Comparison of ENCODE assay signal across 11 cellular contexts in genomic region chr22:35663371-35663770, GRCh38. TPM values are rescaled to one million over a fixed set of nuclear protein-coding genes. Genes with fewer than 3 reads are reported as not detected.
DNase-seq lines count a peak whose midpoint lies in the region; ATAC-seq and TF ChIP-seq lines count a peak whose summit lies in the region.
"Had no signal": no experiment of that assay in that cellular context is flagged by ENCODE, and none has a peak within 500 bp of the region (broad histone marks: within the 10 kb centered on the region; RNA-seq: fewer than 3 reads in every experiment).

No MANE protein-coding gene starts in this region.

- BruUV-seq in IMR-90 (replicated peaks; lab: Mats Ljungman, UMichigan), result no TSS peak

- POLR2A ChIA-PET in IMR-90 (lab: Charles Lee; ENCODE audit: unreplicated experiment), result no interaction called here

- H3K36me3 ChIP-seq in IMR-90 (ENCODE audit: control insufficient read depth, insufficient read depth, low read length) (peaks cover 17% of the 10 kb centered on the region), osteoblast (ENCODE audit: insufficient read depth, low read length) (peaks cover 9% of the 10 kb centered on the region)

- H3K9me3 ChIP-seq in IMR-90 (ENCODE audit: control insufficient read depth, insufficient read depth, low read length), result peaks cover 14% of the 10 kb centered on the region
- peaks cover 3% of the 10 kb centered on the region for H3K9me3 ChIP-seq in osteoblast (ENCODE audit: low read depth, low read length)

- no peak overlapping the region for H4K5ac ChIP-seq in IMR-90 (ENCODE audit: low read depth, low read length)

- H2BK120ac ChIP-seq in IMR-90 (ENCODE audit: low read depth, low read length), result no peak overlapping the region

- no peak overlapping the region for H2BK15ac ChIP-seq in IMR-90 (ENCODE audit: low read depth, low read length)

- no peaks in the 10 kb centered on the region for H3K27me3 ChIP-seq in IMR-90 (ENCODE audit: control insufficient read depth, insufficient read depth, low read length)
- no peaks in the 10 kb centered on the region for H3K27me3 ChIP-seq in osteoblast (ENCODE audit: insufficient read depth, low read length)
- H3K27me3 ChIP-seq in dorsolateral prefrontal cortex, result no peaks in the 10 kb centered on the region

- H3K23ac ChIP-seq in IMR-90 (ENCODE audit: low read depth, low read length), result no peak overlapping the region

- H4K91ac ChIP-seq in IMR-90 (ENCODE audit: insufficient read depth, low read depth, low read length), result no peak overlapping the region

- peaks cover 5% of the 10 kb centered on the region for H3K9me1 ChIP-seq in IMR-90 (ENCODE audit: insufficient read depth, low read length)

- TF ChIP-seq CTCF in CD14-positive monocyte (IDR thresholded peaks at IDR 0.05), result no peak
- no peak for TF ChIP-seq CTCF in IMR-90 (conservative IDR thresholded peaks at IDR 0.05; ENCODE audit: low read depth, low read length)
- TF ChIP-seq CTCF in coronary artery (IDR thresholded peaks at IDR 0.05), result no peak
- no peak for TF ChIP-seq CTCF in osteoblast (IDR thresholded peaks at IDR 0.05; ENCODE audit: extremely low read depth, low read depth, low read length)
- TF ChIP-seq CTCF in dorsolateral prefrontal cortex (IDR thresholded peaks at IDR 0.05 in 54 of 56, conservative IDR thresholded peaks at IDR 0.05 in 2 of 56; ENCODE audit: low read depth in 1 of 56, partially characterized antibody in 56 of 56), result no peak

- H3K4me1 ChIP-seq in IMR-90 (ENCODE audit: control insufficient read depth, insufficient read depth, low read length) (peaks cover 5% of the 10 kb centered on the region), osteoblast (ENCODE audit: insufficient read depth, low read length) (peaks cover 15% of the 10 kb centered on the region)

- TF ChIP-seq RAD21 in IMR-90 (IDR thresholded peaks at IDR 0.05; ENCODE audit: low read length), result no peak

- no peaks in the 10 kb centered on the region for H3K27me3 Mint-ChIP-seq in CD14-positive monocyte (ENCODE audit: low read depth in 3 of 3)

- H3K79me2 ChIP-seq in osteoblast (ENCODE audit: insufficient read depth, low read length), result no peaks in the 10 kb centered on the region

- H3K4me1 Mint-ChIP-seq in CD14-positive monocyte, result peaks cover 46% of the 10 kb centered on the region

- H2BK5ac ChIP-seq in IMR-90 (ENCODE audit: low read depth, low read length, poor library complexity, severe bottlenecking), result no peak overlapping the region

- peak overlapping the region; percentile 78 to 95 (median 88) for H3K27ac Mint-ChIP-seq in CD14-positive monocyte
- H3K27ac Mint-ChIP-seq: mesothelial cell of epicardium had no signal

- no peak overlapping the region for H3K4ac ChIP-seq in IMR-90 (ENCODE audit: low read depth, low read length)

- H3K14ac ChIP-seq in IMR-90 (replicated peaks; ENCODE audit: low read depth, low read length), result no peak overlapping the region

- no peak overlapping the region for H3K27ac ChIP-seq in IMR-90 (ENCODE audit: insufficient read depth, low read length)
- H3K27ac ChIP-seq in coronary artery, result peak overlapping the region; percentile 4 to 61
- H3K27ac ChIP-seq in osteoblast (ENCODE audit: low read depth, low read length), result peak overlapping the region; percentile 45
- H3K27ac ChIP-seq in dorsolateral prefrontal cortex, result peak overlapping the region in 12 of 59 donors; percentile 1 to 53 (median 19)

- H3K4me3 Mint-ChIP-seq in CD14-positive monocyte, result peak overlapping the region; percentile 69 to 78
- H3K4me3 Mint-ChIP-seq: mesothelial cell of epicardium had no signal

- dilution Hi-C loops in IMR-90 (cut with HindIII; ENCODE audit: low sequenced_read_pairs, unreplicated experiment), result no loop called here

- CTCF ChIA-PET in IMR-90 (lab: Yijun Ruan, JAX), result no interaction called here

- peaks cover 0 to 18% of the 10 kb centered on the region in 2 experiments; a peak in 3 of 4 replicates for H3K79me1 ChIP-seq in IMR-90 (ENCODE audit: low read depth in 1 of 2, low read length in 2 of 2)

- H3K4me2 ChIP-seq in IMR-90 (ENCODE audit: low read depth, low read length), result peak overlapping the region; percentile 71
- H3K4me2 ChIP-seq in osteoblast (ENCODE audit: insufficient read depth, low read length), result peak overlapping the region; percentile 64

- TF ChIP-seq POLR2A in IMR-90 (IDR thresholded peaks at IDR 0.05; ENCODE audit: low read depth, low read length), result no peak

- H4K20me1 ChIP-seq in IMR-90 (ENCODE audit: insufficient read depth, low read length) (no peaks in the 10 kb centered on the region), osteoblast (ENCODE audit: insufficient read depth, low read length) (no peaks in the 10 kb centered on the region)

- DNase-seq in CD14-positive monocyte (ENCODE audit: low spot score) (no peak), IMR-90 (no peak), coronary artery (ENCODE audit: low spot score) (no peak), osteoblast (ENCODE audit: insufficient read length, low spot score, missing footprints) (no peak), dorsolateral prefrontal cortex (no peak), medulla oblongata (ENCODE audit: extremely low spot score) (no peak), NCI-H146 (lab: John Stamatoyannopoulos, UW) (no peak)
- no peak for DNase-seq in stimulated activated CD8-positive, alpha-beta memory T cell treated with anti-CD3 and anti-CD28 coated beads, Interleukin-4, amount 100 ng/mL, for 48 hours
- DNase-seq: activated naive CD4-positive, alpha-beta T cell treated with Interleukin-2 at 50 U/mL for 16 hours; erythroblast had no signal

- H3K9ac ChIP-seq in IMR-90 (ENCODE audit: low read depth, low read length), result no peak overlapping the region

- peaks cover 47 to 55% of the 10 kb centered on the region in 2 donors for H3K36me3 Mint-ChIP-seq in CD14-positive monocyte

- no peak overlapping the region for H2AK9ac ChIP-seq in IMR-90 (replicated peaks; ENCODE audit: low read depth, low read length, poor library complexity)

- peaks cover 6 to 17% (median 10%) of the 10 kb centered on the region in 7 donors for H3K9me3 Mint-ChIP-seq in CD14-positive monocyte

- no peak overlapping the region for H4K8ac ChIP-seq in IMR-90 (ENCODE audit: low read depth in 2 of 2, low read length in 2 of 2)

- H2AK5ac ChIP-seq in IMR-90 (ENCODE audit: low read depth, low read length), result no peak overlapping the region

- WGBS in IMR-90 (ENCODE audit: extremely low coverage in 2 of 2, insufficient read length in 1 of 2), 2 experiments, result no CpG with 5 or more reads among the region's 3 CpGs

- ATAC-seq in IMR-90 (ENCODE audit: low read depth), result no peak

- H3K4me3 ChIP-seq in IMR-90 (ENCODE audit: insufficient read depth, low read depth, low read length) (no peak overlapping the region), coronary artery (peak overlapping the region; percentile 40), osteoblast (ENCODE audit: insufficient read depth, low read length) (peak overlapping the region; percentile 39), dorsolateral prefrontal cortex (peak overlapping the region in 12 of 59 donors; percentile 1 to 27 (median 16))

- in situ Hi-C loops in IMR-90 (cut with MboI; ENCODE audit: low sequenced_read_pairs), result no loop called here

- no peak overlapping the region for H3K56ac ChIP-seq in IMR-90 (ENCODE audit: extremely low read depth, insufficient read depth, low read length)

- H2AFZ ChIP-seq in IMR-90 (replicated peaks; ENCODE audit: low read length, poor library complexity) (no peak overlapping the region), osteoblast (ENCODE audit: low read length) (peak overlapping the region; percentile 2)

- no peak overlapping the region for H2BK20ac ChIP-seq in IMR-90 (ENCODE audit: low read depth, low read length)

- intact Hi-C loops in CD14-positive monocyte (cut with micrococcal nuclease) (no loop called here), IMR-90 (cut with micrococcal nuclease) (no loop called here), dorsolateral prefrontal cortex (cut with DNase I) (no loop called here)

- H3K18ac ChIP-seq in IMR-90 (ENCODE audit: low read depth, low read length), result peak overlapping the region; percentile 33; the same call in 1 of the 2 replicates

TF ChIP-seq in IMR-90, 13 proteins besides CTCF, POLR2A, EP300 and RAD21:
- TF ChIP-seq CEBPB (IDR thresholded peaks at IDR 0.05; ENCODE audit: low read depth, low read length) (peak; percentile 53; the same call in 1 of the 2 replicates), SMC3 (IDR thresholded peaks at IDR 0.05; ENCODE audit: low read depth, low read length) (no peak), MAFK (IDR thresholded peaks at IDR 0.05; ENCODE audit: low read depth, low read length) (no peak)

RNA-seq across cellular contexts. Expression of gene APOL6, which starts 15.1 kb away (rescaled TPM):
- polyA plus RNA-seq in CD14-positive monocyte (10 to 100 TPM in 1 of 2 donors, 1 to 10 TPM in 1; 7.6 to 13.6 TPM), IMR-90 (2012; rRNA removed) (0.86 and 1.2 TPM in 2 replicates)
- total RNA-seq in IMR-90 (2012; rRNA removed) (7.2 TPM in 2 replicates), osteoblast (40.7 and 51.8 TPM in 2 replicates), dorsolateral prefrontal cortex (10 to 100 TPM in 14 of 120 experiments, 1 to 10 TPM in 106; 2.4 to 20.4 (median 4.9) TPM)
- polyA plus RNA-seq in IMR-90 (2012; cell fraction: cytosol; rRNA removed), result 0.47 and 0.64 TPM in 2 replicates
- polyA plus RNA-seq in IMR-90 (2012; cell fraction: nucleus; rRNA removed; ENCODE audit: low replicate concordance), result 0.32 and 1.4 TPM in 2 replicates

RNA-seq across cellular contexts. Expression of gene MB, which starts 46.2 kb away (rescaled TPM):
- polyA plus RNA-seq in CD14-positive monocyte, result not detected
- not detected in 2 replicates for total RNA-seq in IMR-90 (2012; rRNA removed)
- polyA plus RNA-seq in IMR-90 (2012; rRNA removed), result not detected in 2 replicates
- polyA plus RNA-seq in IMR-90 (2012; cell fraction: cytosol; rRNA removed), result not detected in 2 replicates
- polyA plus RNA-seq in IMR-90 (2012; cell fraction: nucleus; rRNA removed; ENCODE audit: low replicate concordance), result not detected in 2 replicates
- 0.36 TPM in 1 of 2 replicates, not detected in the other for total RNA-seq in osteoblast
- total RNA-seq in dorsolateral prefrontal cortex, result 1 to 10 TPM in 10 of 120 experiments, under 1 TPM in 19, not detected in 91; 0.40 to 1.4 (median 0.80) TPM
- total RNA-seq: mesothelial cell of epicardium had no signal

RNA-seq across cellular contexts. Expression of gene APOL5, which starts 54.3 kb away (rescaled TPM):
- polyA plus RNA-seq in CD14-positive monocyte (not detected), IMR-90 (2012; rRNA removed) (0.15 and 0.19 TPM in 2 replicates)
- total RNA-seq in IMR-90 (2012; rRNA removed) (under 0.01 and 0.18 TPM in 2 replicates), osteoblast (not detected in 2 replicates), dorsolateral prefrontal cortex (1 to 10 TPM in 2 of 120 experiments, under 1 TPM in 9, not detected in 109; 0.35 to 1.2 (median 0.52) TPM)
- polyA plus RNA-seq in IMR-90 (2012; cell fraction: cytosol; rRNA removed), result 0.15 TPM in 1 of 2 replicates, not detected in the other
- 0.09 and 0.16 TPM in 2 replicates for polyA plus RNA-seq in IMR-90 (2012; cell fraction: nucleus; rRNA removed; ENCODE audit: low replicate concordance)
- total RNA-seq: mesothelial cell of epicardium had no signal
